ENCODE assay signal across 23 cellular contexts in the genomic region with DNA sequence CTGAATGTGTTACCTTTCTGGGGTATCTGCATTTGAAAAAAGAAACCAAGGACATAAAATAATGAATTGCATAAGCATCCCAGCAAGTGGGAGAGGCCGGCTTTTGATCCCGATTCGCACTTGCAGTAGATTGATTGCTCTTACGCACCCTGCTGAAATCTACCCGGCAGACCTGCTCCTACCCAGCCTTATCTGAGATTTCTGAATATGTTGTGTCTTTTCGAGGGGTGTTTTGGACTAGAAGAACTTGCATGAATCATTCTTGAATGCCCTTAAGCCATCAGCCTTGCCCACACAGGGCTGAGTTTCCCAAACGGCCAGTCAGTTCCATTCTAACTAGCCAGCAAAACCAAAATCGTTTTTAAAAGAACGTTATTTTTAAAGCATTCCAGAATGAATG.
"Had no signal": no experiment of that assay in that cellular context is flagged by ENCODE, and none has a peak within 500 bp of the region (broad histone marks: within the 10 kb centered on the region; RNA-seq: fewer than 3 reads in every experiment).

No MANE protein-coding gene starts in this region.

- H3K27ac Mint-ChIP-seq: activated naive CD4-positive, alpha-beta T cell treated with anti-CD3 and anti-CD28 coated beads, Interleukin-2, amount 50 U/mL, for 72 hours; natural killer cell; stimulated activated naive CD8-positive, alpha-beta T cell treated with anti-CD3 and anti-CD28 coated beads, Interleukin-15, amount 100 ng/mL, for 72 hours; T-helper 2 cell treated with Interferon-gamma antibody and Interleukin-4, amounts not matched to agents 5 μg/mL and 100 μg/mL, for 36 hours had no signal

- H3K4me1 ChIP-seq: pancreas, psoas muscle had no signal

- H3K27ac ChIP-seq: coronary artery, esophagus squamous epithelium, heart right ventricle, left ventricle myocardium inferior, pancreas, psoas muscle, right atrium auricular region, suprapubic skin, transverse colon, WERI-Rb-1 had no signal

- H3K4me3 ChIP-seq: coronary artery, esophagus squamous epithelium, heart right ventricle, left ventricle myocardium inferior, pancreas, psoas muscle, right atrium auricular region, suprapubic skin, transverse colon had no signal

- H3K27me3 ChIP-seq: esophagus squamous epithelium, pancreas, right atrium auricular region, suprapubic skin, transverse colon had no signal

- DNase-seq: activated CD4-positive, CD25-positive, alpha-beta regulatory T cell treated with anti-CD3 and anti-CD28 coated beads, Interleukin-2, amount 50 U/mL, for 72 hours; activated T-cell treated with anti-CD3 and anti-CD28 coated beads, Interleukin-2, amount 50 U/mL, for 1 hour; amygdala; cerebellar nuclear complex; endodermal cell; esophagus squamous epithelium; heart right ventricle; kidney; left ventricle myocardium inferior; mammary epithelial cell; midbrain; natural killer cell; pancreas; psoas muscle; stimulated activated CD4-positive, alpha-beta T cell treated with anti-CD3 and anti-CD28 coated beads, Interleukin-1b, Interleukin-23, amount 100 ng/mL, for 48 hours; stimulated activated naive CD8-positive, alpha-beta T cell treated with anti-CD3 and anti-CD28 coated beads, Interleukin-15, amount 100 ng/mL, for 72 hours; transverse colon; WERI-Rb-1 had no signal

- H3K36me3 ChIP-seq: esophagus squamous epithelium, heart right ventricle, left ventricle myocardium inferior, pancreas, right atrium auricular region, suprapubic skin, transverse colon, WERI-Rb-1 had no signal

- H3K9me3 ChIP-seq: pancreas, psoas muscle, suprapubic skin, transverse colon had no signal

- H3K4me3 Mint-ChIP-seq: endodermal cell; natural killer cell; stimulated activated naive CD8-positive, alpha-beta T cell treated with anti-CD3 and anti-CD28 coated beads, Interleukin-15, amount 100 ng/mL, for 72 hours; T-helper 2 cell treated with Interferon-gamma antibody and Interleukin-4, amounts not matched to agents 5 μg/mL and 100 μg/mL, for 36 hours had no signal

- H3K36me3 Mint-ChIP-seq: activated naive CD4-positive, alpha-beta T cell treated with anti-CD3 and anti-CD28 coated beads, Interleukin-2, amount 50 U/mL, for 72 hours; natural killer cell had no signal

- H3K27me3 Mint-ChIP-seq: stimulated activated naive CD8-positive, alpha-beta T cell treated with anti-CD3 and anti-CD28 coated beads, Interleukin-15, amount 100 ng/mL, for 72 hours had no signal

- H3K9me3 Mint-ChIP-seq: activated naive CD4-positive, alpha-beta T cell treated with anti-CD3 and anti-CD28 coated beads, Interleukin-2, amount 50 U/mL, for 72 hours; natural killer cell; stimulated activated naive CD8-positive, alpha-beta T cell treated with anti-CD3 and anti-CD28 coated beads, Interleukin-15, amount 100 ng/mL, for 72 hours had no signal
